Comparison of ENCODE assay signal across 17 cellular contexts in the genomic region with DNA sequence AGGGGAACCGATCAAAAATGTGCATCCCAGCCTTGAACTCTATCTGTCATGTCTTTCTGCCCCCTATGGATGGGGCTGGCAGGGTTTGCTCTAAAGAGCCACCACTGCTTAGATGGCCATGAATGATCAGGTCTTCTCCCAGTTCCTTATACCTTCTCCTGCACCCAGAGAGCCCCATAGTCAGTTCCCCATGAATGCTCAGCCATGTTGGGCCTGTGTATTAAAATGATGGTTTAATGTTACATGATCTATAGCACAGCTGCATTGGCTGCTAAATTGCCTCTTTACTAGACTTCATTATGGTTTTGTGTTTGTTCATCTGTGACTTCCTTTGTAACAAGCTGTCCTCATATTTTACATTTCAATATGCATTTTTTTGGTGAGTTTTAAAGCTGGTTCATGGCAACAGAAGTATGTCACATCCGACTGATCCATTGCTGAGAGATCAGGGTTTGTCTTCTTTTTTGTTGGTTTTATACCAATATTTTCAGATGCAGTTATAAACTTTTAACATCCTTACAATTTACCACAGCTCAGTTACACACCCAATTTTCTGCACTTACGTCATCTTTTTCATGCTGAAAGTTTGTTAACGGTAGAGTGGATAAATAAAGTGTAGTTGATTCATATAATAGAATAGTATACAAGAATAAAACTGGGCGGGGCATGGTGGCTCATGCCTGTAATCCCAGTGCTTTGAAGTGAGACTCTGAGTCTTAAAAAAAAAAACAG. TPM values are rescaled to one million over a fixed set of nuclear protein-coding genes. Genes with fewer than 3 reads are reported as not detected.
DNase-seq lines count a peak whose midpoint lies in the region; ATAC-seq, FAIRE-seq and TF ChIP-seq lines count a peak whose summit lies in the region.
"Had no signal": no experiment of that assay in that cellular context is flagged by ENCODE, and none has a peak within 500 bp of the region (broad histone marks: within the 10 kb centered on the region; RNA-seq: fewer than 3 reads in every experiment).

No MANE protein-coding gene starts in this region.

- peaks cover 20% of the 10 kb centered on the region for H3K4me1 Mint-ChIP-seq in activated B cell treated with CpG ODN at 0.5 μM for 24 hours
- peaks cover 13 to 24% of the 10 kb centered on the region in 2 donors for H3K4me1 Mint-ChIP-seq in stimulated activated naive B cell treated with anti-CD40 and anti-IgM and Interleukin-4, amounts not matched to agents 10 μg/mL and 1 μg/mL and 100 μg/mL, for 72 hours
- H3K4me1 Mint-ChIP-seq in activated CD8-positive, alpha-beta memory T cell treated with anti-CD3 and anti-CD28 coated beads, Interleukin-2, amount 10 ng/mL, durations not matched to agents 7 days and 5 days, result peaks cover 3% of the 10 kb centered on the region
- H3K4me1 Mint-ChIP-seq in activated T-helper 17 cell treated with anti-CD3 and anti-CD28 coated beads, Interleukin-2, amount 50 U/mL, for 72 hours, result no peaks in the 10 kb centered on the region

- H3K27ac ChIP-seq in HepG2 (ENCODE audit: extremely low read length, insufficient read depth, low read length) (no peak overlapping the region), right lobe of liver (no peak overlapping the region)
- H3K27ac ChIP-seq: ascending aorta, colonic mucosa, neural progenitor cell, VCaP had no signal

- no peaks in the 10 kb centered on the region for H3K36me3 Mint-ChIP-seq in activated B cell treated with CpG ODN at 0.5 μM for 24 hours (ENCODE audit: low read depth)
- H3K36me3 Mint-ChIP-seq in stimulated activated naive B cell treated with anti-CD40 and anti-IgM and Interleukin-4, amounts not matched to agents 10 μg/mL and 1 μg/mL and 100 μg/mL, for 72 hours, result no peaks in the 10 kb centered on the region
- no peaks in the 10 kb centered on the region for H3K36me3 Mint-ChIP-seq in activated CD8-positive, alpha-beta memory T cell treated with anti-CD3 and anti-CD28 coated beads, Interleukin-2, amount 10 ng/mL, durations not matched to agents 7 days and 5 days
- H3K36me3 Mint-ChIP-seq in activated T-helper 17 cell treated with anti-CD3 and anti-CD28 coated beads, Interleukin-2, amount 50 U/mL, for 72 hours (ENCODE audit: low read depth), result no peaks in the 10 kb centered on the region
- H3K36me3 Mint-ChIP-seq: neural progenitor cell had no signal

- CTCF ChIA-PET in HepG2 (lab: Yijun Ruan, JAX; ENCODE audit: low intra/inter-chr PET ratio, low total read pairs), result no interaction called here
- CTCF ChIA-PET in activated B cell treated with CpG ODN at 0.5 μM for 24 hours (lab: Charles Lee), result no interaction called here
- CTCF ChIA-PET in activated CD8-positive, alpha-beta memory T cell treated with anti-CD3 and anti-CD28 coated beads, Interleukin-2, amount 10 ng/mL, durations not matched to agents 7 days and 5 days (lab: Charles Lee), result interaction anchor here (0.7 to 2.0 kb wide), 4 partner anchors 10 to 214 kb away, joined by 3 to 5 read pairs (median 4); no protein-coding TSS in a partner anchor

- no peak overlapping the region for H3K4me3 Mint-ChIP-seq in activated B cell treated with CpG ODN at 0.5 μM for 24 hours
- H3K4me3 Mint-ChIP-seq in stimulated activated naive B cell treated with anti-CD40 and anti-IgM and Interleukin-4, amounts not matched to agents 10 μg/mL and 1 μg/mL and 100 μg/mL, for 72 hours, result no peak overlapping the region
- no peak overlapping the region for H3K4me3 Mint-ChIP-seq in activated CD8-positive, alpha-beta memory T cell treated with anti-CD3 and anti-CD28 coated beads, Interleukin-2, amount 10 ng/mL, durations not matched to agents 7 days and 5 days
- H3K4me3 Mint-ChIP-seq in activated T-helper 17 cell treated with anti-CD3 and anti-CD28 coated beads, Interleukin-2, amount 50 U/mL, for 72 hours, result no peak overlapping the region
- H3K4me3 Mint-ChIP-seq: GM23338, neural progenitor cell had no signal

- intact Hi-C loops in HepG2 (cut with micrococcal nuclease; ENCODE audit: unreplicated experiment) (no loop called here), right lobe of liver (cut with DNase I) (no loop called here), activated B cell treated with CpG ODN at 0.5 μM for 24 hours (cut with micrococcal nuclease) (no loop called here)

- H3K9ac ChIP-seq in HepG2 (ENCODE audit: insufficient read depth, low read depth, low read length), result no peak overlapping the region
- H3K9ac ChIP-seq: neural progenitor cell had no signal

- H3K9me3 ChIP-seq in HepG2 (ENCODE audit: low read length), result no peaks in the 10 kb centered on the region
- no peaks in the 10 kb centered on the region for H3K9me3 ChIP-seq in right lobe of liver
- H3K9me3 ChIP-seq: ascending aorta, colonic mucosa had no signal

- no peaks in the 10 kb centered on the region for H4K20me1 ChIP-seq in HepG2 (ENCODE audit: insufficient read depth, low read length)

- no peak overlapping the region for H3K4me2 ChIP-seq in HepG2 (ENCODE audit: low read depth, low read length)
- H3K4me2 ChIP-seq: GM23338, neural progenitor cell had no signal

- in situ Hi-C loops in HepG2 (cut with HindIII; ENCODE audit: extremely low pct_ligation_motif_present, low pct_unique_long_range_greater_than_20kb), result no loop called here

- H3K27me3 Mint-ChIP-seq in activated B cell treated with CpG ODN at 0.5 μM for 24 hours, result peaks cover 40% of the 10 kb centered on the region
- H3K27me3 Mint-ChIP-seq in stimulated activated naive B cell treated with anti-CD40 and anti-IgM and Interleukin-4, amounts not matched to agents 10 μg/mL and 1 μg/mL and 100 μg/mL, for 72 hours, result peaks cover 36 to 53% of the 10 kb centered on the region in 2 donors
- peaks cover 18% of the 10 kb centered on the region for H3K27me3 Mint-ChIP-seq in activated CD8-positive, alpha-beta memory T cell treated with anti-CD3 and anti-CD28 coated beads, Interleukin-2, amount 10 ng/mL, durations not matched to agents 7 days and 5 days
- no peaks in the 10 kb centered on the region for H3K27me3 Mint-ChIP-seq in activated T-helper 17 cell treated with anti-CD3 and anti-CD28 coated beads, Interleukin-2, amount 50 U/mL, for 72 hours

- H3K4me1 ChIP-seq in HepG2 (ENCODE audit: insufficient read depth, low read length) (no peaks in the 10 kb centered on the region), right lobe of liver (no peaks in the 10 kb centered on the region)
- H3K4me1 ChIP-seq: ascending aorta, colonic mucosa had no signal

- TF ChIP-seq POLR2A in HepG2 (IDR thresholded peaks at IDR 0.05; ENCODE audit: insufficient read depth in 1 of 2, low read depth in 2 of 2, low read length in 2 of 2) (no peak), right lobe of liver (IDR thresholded peaks at IDR 0.05) (no peak)

- H2AFZ ChIP-seq in HepG2 (ENCODE audit: low read length), result no peak overlapping the region
- H2AFZ ChIP-seq: GM23338, neural progenitor cell had no signal

- 1% methylated on average over 5 of the region's 5 CpGs for WGBS in HepG2 (ENCODE audit: low lambda C conversion rate)
- 66% methylated on average over 4 of the region's 5 CpGs for WGBS in right lobe of liver (ENCODE audit: insufficient coverage, low coverage, low lambda C conversion rate, missing lambda C conversion rate)

- no peaks in the 10 kb centered on the region for H3K9me3 Mint-ChIP-seq in activated B cell treated with CpG ODN at 0.5 μM for 24 hours
- peaks cover 0 to 3% of the 10 kb centered on the region in 2 donors for H3K9me3 Mint-ChIP-seq in stimulated activated naive B cell treated with anti-CD40 and anti-IgM and Interleukin-4, amounts not matched to agents 10 μg/mL and 1 μg/mL and 100 μg/mL, for 72 hours
- no peaks in the 10 kb centered on the region for H3K9me3 Mint-ChIP-seq in activated CD8-positive, alpha-beta memory T cell treated with anti-CD3 and anti-CD28 coated beads, Interleukin-2, amount 10 ng/mL, durations not matched to agents 7 days and 5 days (ENCODE audit: low read depth)
- no peaks in the 10 kb centered on the region for H3K9me3 Mint-ChIP-seq in activated T-helper 17 cell treated with anti-CD3 and anti-CD28 coated beads, Interleukin-2, amount 50 U/mL, for 72 hours

- ATAC-seq in HepG2, result no peak
- no peak for ATAC-seq in right lobe of liver
- ATAC-seq in activated B cell treated with CpG ODN at 0.5 μM for 24 hours (ENCODE audit: low read depth), result peak; percentile 42
- peak; percentile 60 to 70 for ATAC-seq in stimulated activated naive B cell treated with anti-CD40 and anti-IgM and Interleukin-4, amounts not matched to agents 10 μg/mL and 1 μg/mL and 100 μg/mL, for 72 hours (replicated peaks)
- no peak for ATAC-seq in activated CD8-positive, alpha-beta memory T cell treated with anti-CD3 and anti-CD28 coated beads, Interleukin-2, amount 10 ng/mL, durations not matched to agents 7 days and 5 days
- ATAC-seq in GM21786 (IDR thresholded peaks at IDR 0.05; ENCODE audit: unreplicated experiment), result no peak
- ATAC-seq in activated T-helper 17 cell treated with anti-CD3 and anti-CD28 coated beads, Interleukin-2, amount 50 U/mL, for 72 hours (replicated peaks), result no peak
- ATAC-seq: GM23338, SK-N-SH treated with all-trans-retinoic acid at 6 μM for 48 hours had no signal

- FAIRE-seq in HepG2 (lab: Jason Lieb, UNC), result no peak

- H3K79me2 ChIP-seq in HepG2 (ENCODE audit: insufficient read depth, low read length), result no peaks in the 10 kb centered on the region

- no peak for TF ChIP-seq RAD21 in HepG2 (CRISPR knock-in tag; IDR thresholded peaks at IDR 0.05)

- DNase-seq in HepG2 (ENCODE audit: low spot score) (no peak), right lobe of liver (no peak), NCI-H1694 treated with DMSO at 0.1 percent for 48 hours (lab: John Stamatoyannopoulos, UW) (peak; percentile 95), activated B cell treated with CpG ODN at 0.5 μM for 24 hours (no peak)
- no peak for DNase-seq in stimulated activated naive B cell treated with anti-CD40 and anti-IgM and Interleukin-4, amounts not matched to agents 10 μg/mL and 1 μg/mL and 100 μg/mL, for 72 hours
- no peak for DNase-seq in activated CD8-positive, alpha-beta memory T cell treated with anti-CD3 and anti-CD28 coated beads, Interleukin-2, amount 10 ng/mL, durations not matched to agents 7 days and 5 days
- DNase-seq: colonic mucosa, DMS153, erythroblast, NCI-H345 had no signal

- no peak for TF ChIP-seq CTCF in HepG2 (CRISPR knock-in tag; IDR thresholded peaks at IDR 0.05)
- TF ChIP-seq CTCF in right lobe of liver (IDR thresholded peaks at IDR 0.05), result no peak
- no peak for TF ChIP-seq CTCF in activated B cell treated with CpG ODN at 0.5 μM for 24 hours (IDR thresholded peaks at IDR 0.05)

- no TSS peak for BruUV-seq in HepG2 (replicated peaks; lab: Mats Ljungman, UMichigan)

- TF ChIP-seq EP300 in HepG2 (IDR thresholded peaks at IDR 0.05; ENCODE audit: low read depth in 2 of 2, low read length in 2 of 2) (no peak), HepG2 (CRISPR knock-in tag; IDR thresholded peaks at IDR 0.05; ENCODE audit: borderline replicate concordance) (no peak)

- H3K27me3 ChIP-seq in HepG2 (ENCODE audit: control insufficient read depth in 1 of 2, insufficient read depth in 2 of 2, low read length in 2 of 2) (peaks cover 0 to 3% of the 10 kb centered on the region in 2 experiments; a peak in 2 of 5 replicates), right lobe of liver (no peaks in the 10 kb centered on the region)
- H3K27me3 ChIP-seq: ascending aorta, colonic mucosa, neural progenitor cell had no signal

- POLR2A ChIA-PET in HepG2 (lab: Yijun Ruan, JAX) (no interaction called here), activated B cell treated with CpG ODN at 0.5 μM for 24 hours (lab: Charles Lee) (interaction anchor here (0.6 kb wide), 1 partner anchor 56 kb away, joined by 3 read pairs; no protein-coding TSS in a partner anchor)

- H3K27ac Mint-ChIP-seq in activated B cell treated with CpG ODN at 0.5 μM for 24 hours, result no peak overlapping the region
- H3K27ac Mint-ChIP-seq in stimulated activated naive B cell treated with anti-CD40 and anti-IgM and Interleukin-4, amounts not matched to agents 10 μg/mL and 1 μg/mL and 100 μg/mL, for 72 hours, result no peak overlapping the region
- H3K27ac Mint-ChIP-seq in activated CD8-positive, alpha-beta memory T cell treated with anti-CD3 and anti-CD28 coated beads, Interleukin-2, amount 10 ng/mL, durations not matched to agents 7 days and 5 days, result no peak overlapping the region
- no peak overlapping the region for H3K27ac Mint-ChIP-seq in activated T-helper 17 cell treated with anti-CD3 and anti-CD28 coated beads, Interleukin-2, amount 50 U/mL, for 72 hours
- H3K27ac Mint-ChIP-seq: GM23338, neural progenitor cell had no signal

- H3K4me3 ChIP-seq in HepG2 (replicated peaks in 1 of 3; ENCODE audit: insufficient read depth in 1 of 3, low read depth in 2 of 3, low read length in 3 of 3), result no peak overlapping the region
- H3K4me3 ChIP-seq in right lobe of liver, result no peak overlapping the region
- H3K4me3 ChIP-seq: ascending aorta, colonic mucosa, GM23338, neural progenitor cell had no signal

- no peaks in the 10 kb centered on the region for H3K36me3 ChIP-seq in HepG2 (replicated peaks in 1 of 2; ENCODE audit: control insufficient read depth in 1 of 2, insufficient read depth in 2 of 2, low read length in 2 of 2)
- H3K36me3 ChIP-seq in right lobe of liver, result no peaks in the 10 kb centered on the region
- H3K36me3 ChIP-seq: ascending aorta, colonic mucosa, neural progenitor cell had no signal

RNA-seq across cellular contexts. Expression of a gene that starts 56.4 kb away (rescaled TPM):
- total RNA-seq in HepG2 (2016; rRNA removed; fragmentation: Illumina TruSeq; extraction: Trizol) (96.2 and 132 TPM in 2 replicates), right lobe of liver (10 to 100 TPM; 31.2 to 46.1 (median 36.0) TPM), activated B cell treated with CpG ODN at 0.5 μM for 24 hours (97.3 and 99.0 TPM in 2 replicates)
- 162 and 182 TPM in 2 replicates for total RNA-seq in HepG2 (2016; cell fraction: cytosol; rRNA removed; fragmentation: Illumina TruSeq; extraction: Trizol; ENCODE audit: low read depth)
- total RNA-seq in HepG2 (2016; cell fraction: insoluble cytoplasmic fraction; rRNA removed; fragmentation: Illumina TruSeq; extraction: Trizol), result 95.6 and 122 TPM in 2 replicates
- 148 and 164 TPM in 2 replicates for total RNA-seq in HepG2 (2016; cell fraction: membrane; rRNA removed; fragmentation: Illumina TruSeq; extraction: Trizol)
- total RNA-seq in HepG2 (2016; cell fraction: nucleus; rRNA removed; fragmentation: Illumina TruSeq; extraction: Trizol), result 74.9 and 75.8 TPM in 2 replicates
- 34.0 and 40.2 TPM in 2 replicates for polyA plus RNA-seq in HepG2 (2011; rRNA removed)
- 22.8 and 32.4 TPM in 2 replicates for polyA plus RNA-seq in HepG2 (2011; cell fraction: cytosol; rRNA removed)
- polyA plus RNA-seq in HepG2 (2011; cell fraction: nucleus; rRNA removed), result 16.3 and 21.0 TPM in 2 replicates
- polyA plus RNA-seq in HepG2 (2012), result 48.7 and 54.8 TPM in 2 replicates
- polyA plus RNA-seq in HepG2 (2016; cell fraction: cytosol; fragmentation: Illumina TruSeq; extraction: Trizol; ENCODE audit: low read depth), result 61.1 and 63.8 TPM in 2 replicates
- polyA plus RNA-seq in HepG2 (2016; cell fraction: insoluble cytoplasmic fraction; fragmentation: Illumina TruSeq; extraction: Trizol; ENCODE audit: low read depth), result 69.3 and 70.0 TPM in 2 replicates
- 82.3 and 86.6 TPM in 2 replicates for polyA plus RNA-seq in HepG2 (2016; cell fraction: membrane; fragmentation: Illumina TruSeq; extraction: Trizol; ENCODE audit: low read depth)
- polyA plus RNA-seq in HepG2 (2016; cell fraction: nucleus; fragmentation: Illumina TruSeq; extraction: Trizol; ENCODE audit: insufficient read depth, low read depth), result 36.9 and 38.6 TPM in 2 replicates
- 48.2 and 195 TPM in 2 replicates for polyA minus RNA-seq in HepG2 (2011; rRNA and poly(A)+ RNA removed; ENCODE audit: low replicate concordance)
- 51.8 and 65.1 TPM in 2 replicates for polyA minus RNA-seq in HepG2 (2011; cell fraction: cytosol; rRNA and poly(A)+ RNA removed)
- 86.8 and 96.2 TPM in 2 replicates for polyA minus RNA-seq in HepG2 (2011; cell fraction: nucleus; rRNA and poly(A)+ RNA removed)
- total RNA-seq in activated CD8-positive, alpha-beta memory T cell treated with anti-CD3 and anti-CD28 coated beads, Interleukin-2, amount 10 ng/mL, durations not matched to agents 7 days and 5 days, result 100 to 1,000 TPM; 156 to 166 TPM
- 100 to 1,000 TPM in 1 of 2 donors, 10 to 100 TPM in 1; 97.2 to 170 TPM for total RNA-seq in activated T-helper 17 cell treated with anti-CD3 and anti-CD28 coated beads, Interleukin-2, amount 50 U/mL, for 72 hours

Comparison
In these comparisons a context has a peak if more than half of its experiments do, and no peak if none do; other contexts are left out.
1. ATAC-seq: peak in activated B cell treated with CpG ODN at 0.5 μM for 24 hours (single experiment) and stimulated activated naive B cell treated with anti-CD40 and anti-IgM and Interleukin-4, amounts not matched to agents 10 μg/mL and 1 μg/mL and 100 μg/mL, for 72 hours (2 of 2); none in HepG2 (single experiment), right lobe of liver (0 of 4), activated CD8-positive, alpha-beta memory T cell treated with anti-CD3 and anti-CD28 coated beads, Interleukin-2, amount 10 ng/mL, durations not matched to agents 7 days and 5 days (single experiment), GM21786 (single experiment) and activated T-helper 17 cell treated with anti-CD3 and anti-CD28 coated beads, Interleukin-2, amount 50 U/mL, for 72 hours (single experiment).